In the genomic region with DNA sequence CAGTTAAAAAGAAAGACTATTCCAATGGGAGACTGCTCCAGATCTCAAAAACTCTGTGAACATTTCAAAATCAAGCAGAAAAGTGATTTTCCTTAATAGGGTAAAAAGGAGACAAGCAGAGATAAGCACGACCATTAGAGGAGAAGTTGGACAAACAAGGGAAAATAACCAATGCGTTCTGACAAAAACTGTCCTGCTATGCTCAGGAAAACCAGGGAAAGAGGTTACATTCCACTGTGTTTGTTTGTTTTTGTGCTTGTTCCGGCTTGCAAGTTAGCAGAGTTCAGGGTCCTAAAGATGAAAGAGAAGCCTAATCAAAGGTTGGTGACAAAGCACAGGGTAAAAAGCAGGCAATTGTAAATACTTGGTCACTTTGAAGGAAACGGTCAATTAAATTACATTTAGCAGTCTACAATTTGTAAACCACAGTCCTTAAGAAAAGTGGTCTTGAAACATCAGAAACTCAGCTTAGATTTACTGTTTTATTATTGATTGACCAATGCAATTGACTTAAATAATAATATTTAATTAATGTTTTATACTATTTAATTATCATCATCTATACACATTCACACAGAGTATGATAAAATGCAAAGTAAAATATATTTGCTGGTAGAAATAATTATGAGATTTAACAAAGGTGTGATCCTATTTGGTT, we compare ENCODE assay signal across 1 cellular context.
TF ChIP-seq lines count a peak whose summit lies in the region.

No MANE protein-coding gene starts in this region.

TF ChIP-seq in HepG2, 621 proteins besides CTCF, POLR2A, EP300 and RAD21 (continued from another document and continues in another):
- TF ChIP-seq, protein P1, sequence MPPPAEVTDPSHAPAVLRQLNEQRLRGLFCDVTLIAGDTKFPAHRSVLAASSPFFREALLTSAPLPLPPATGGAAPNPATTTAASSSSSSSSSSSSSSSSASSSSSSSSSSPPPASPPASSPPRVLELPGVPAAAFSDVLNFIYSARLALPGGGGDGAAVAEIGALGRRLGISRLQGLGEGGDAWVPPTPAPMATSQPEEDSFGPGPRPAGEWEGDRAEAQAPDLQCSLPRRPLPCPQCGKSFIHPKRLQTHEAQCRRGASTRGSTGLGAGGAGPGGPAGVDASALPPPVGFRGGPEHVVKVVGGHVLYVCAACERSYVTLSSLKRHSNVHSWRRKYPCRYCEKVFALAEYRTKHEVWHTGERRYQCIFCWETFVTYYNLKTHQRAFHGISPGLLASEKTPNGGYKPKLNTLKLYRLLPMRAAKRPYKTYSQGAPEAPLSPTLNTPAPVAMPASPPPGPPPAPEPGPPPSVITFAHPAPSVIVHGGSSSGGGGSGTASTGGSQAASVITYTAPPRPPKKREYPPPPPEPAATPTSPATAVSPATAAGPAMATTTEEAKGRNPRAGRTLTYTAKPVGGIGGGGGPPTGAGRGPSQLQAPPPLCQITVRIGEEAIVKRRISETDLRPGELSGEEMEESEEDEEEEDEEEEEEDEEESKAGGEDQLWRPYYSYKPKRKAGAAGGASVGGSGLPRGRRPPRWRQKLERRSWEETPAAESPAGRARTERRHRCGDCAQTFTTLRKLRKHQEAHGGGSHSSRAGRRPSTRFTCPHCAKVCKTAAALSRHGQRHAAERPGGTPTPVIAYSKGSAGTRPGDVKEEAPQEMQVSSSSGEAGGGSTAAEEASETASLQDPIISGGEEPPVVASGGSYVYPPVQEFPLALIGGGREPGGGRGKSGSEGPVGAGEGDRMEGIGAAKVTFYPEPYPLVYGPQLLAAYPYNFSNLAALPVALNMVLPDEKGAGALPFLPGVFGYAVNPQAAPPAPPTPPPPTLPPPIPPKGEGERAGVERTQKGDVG (CRISPR knock-in tag; IDR thresholded peaks at IDR 0.05; ENCODE audit: borderline replicate concordance) = no peak
- TF ChIP-seq FOXO1 (CRISPR knock-in tag; IDR thresholded peaks at IDR 0.05) = peak; percentile 99
- no peak for TF ChIP-seq ZMAT3 (CRISPR knock-in tag; conservative IDR thresholded peaks at IDR 0.05)
- no peak for TF ChIP-seq ATM (IDR thresholded peaks at IDR 0.05; ENCODE audit: borderline replicate concordance)
- peak; percentile 96 for TF ChIP-seq CREM (IDR thresholded peaks at IDR 0.05)
- no peak for TF ChIP-seq CREM (CRISPR knock-in tag; IDR thresholded peaks at IDR 0.05)
- TF ChIP-seq ZNF775 (CRISPR knock-in tag; IDR thresholded peaks at IDR 0.05; ENCODE audit: borderline replicate concordance) = peak; percentile 97
- TF ChIP-seq NR3C1 (CRISPR knock-in tag; IDR thresholded peaks at IDR 0.05) = no peak
- peak; percentile 85 for TF ChIP-seq FOSL2 (CRISPR knock-in tag; IDR thresholded peaks at IDR 0.05)
- TF ChIP-seq SMC3 (IDR thresholded peaks at IDR 0.05; ENCODE audit: low read length) = no peak; the same call in 1 of the 2 replicates
- no peak for TF ChIP-seq ARHGAP35 (CRISPR knock-in tag; IDR thresholded peaks at IDR 0.05; ENCODE audit: borderline replicate concordance)
- TF ChIP-seq ZFP36L2 (CRISPR knock-in tag; IDR thresholded peaks at IDR 0.05) = no peak
- TF ChIP-seq, protein P2, sequence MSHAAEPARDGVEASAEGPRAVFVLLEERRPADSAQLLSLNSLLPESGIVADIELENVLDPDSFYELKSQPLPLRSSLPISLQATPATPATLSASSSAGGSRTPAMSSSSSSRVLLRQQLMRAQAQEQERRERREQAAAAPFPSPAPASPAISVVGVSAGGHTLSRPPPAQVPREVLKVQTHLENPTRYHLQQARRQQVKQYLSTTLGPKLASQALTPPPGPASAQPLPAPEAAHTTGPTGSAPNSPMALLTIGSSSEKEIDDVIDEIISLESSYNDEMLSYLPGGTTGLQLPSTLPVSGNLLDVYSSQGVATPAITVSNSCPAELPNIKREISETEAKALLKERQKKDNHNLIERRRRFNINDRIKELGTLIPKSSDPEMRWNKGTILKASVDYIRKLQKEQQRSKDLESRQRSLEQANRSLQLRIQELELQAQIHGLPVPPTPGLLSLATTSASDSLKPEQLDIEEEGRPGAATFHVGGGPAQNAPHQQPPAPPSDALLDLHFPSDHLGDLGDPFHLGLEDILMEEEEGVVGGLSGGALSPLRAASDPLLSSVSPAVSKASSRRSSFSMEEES (CRISPR knock-in tag; IDR thresholded peaks at IDR 0.05) = peak; percentile 89
- TF ChIP-seq HMGXB3 (CRISPR knock-in tag; IDR thresholded peaks at IDR 0.05; ENCODE audit: borderline replicate concordance) = peak; percentile 50; the same call in 1 of the 2 replicates
- peak; percentile 91 for TF ChIP-seq HMG20A (CRISPR knock-in tag; IDR thresholded peaks at IDR 0.05; ENCODE audit: borderline replicate concordance)
- no peak for TF ChIP-seq MIER2 (CRISPR knock-in tag; IDR thresholded peaks at IDR 0.05)
- no peak for TF ChIP-seq NBN (conservative IDR thresholded peaks at IDR 0.05)
- no peak for TF ChIP-seq SETDB1 (CRISPR knock-in tag; IDR thresholded peaks at IDR 0.05; ENCODE audit: borderline replicate concordance)
- no peak for TF ChIP-seq ZNF557 (CRISPR knock-in tag; IDR thresholded peaks at IDR 0.05)
- no peak for TF ChIP-seq ZSCAN12 (CRISPR knock-in tag; IDR thresholded peaks at IDR 0.05)
- TF ChIP-seq ZNF24 (IDR thresholded peaks at IDR 0.05) = no peak
- TF ChIP-seq, protein P3, sequence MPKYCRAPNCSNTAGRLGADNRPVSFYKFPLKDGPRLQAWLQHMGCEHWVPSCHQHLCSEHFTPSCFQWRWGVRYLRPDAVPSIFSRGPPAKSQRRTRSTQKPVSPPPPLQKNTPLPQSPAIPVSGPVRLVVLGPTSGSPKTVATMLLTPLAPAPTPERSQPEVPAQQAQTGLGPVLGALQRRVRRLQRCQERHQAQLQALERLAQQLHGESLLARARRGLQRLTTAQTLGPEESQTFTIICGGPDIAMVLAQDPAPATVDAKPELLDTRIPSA (CRISPR knock-in tag; IDR thresholded peaks at IDR 0.05; ENCODE audit: borderline replicate concordance) = no peak
- no peak for TF ChIP-seq EHMT2 (IDR thresholded peaks at IDR 0.05; ENCODE audit: borderline replicate concordance, low read depth, low read length)
- TF ChIP-seq CENPX (CRISPR knock-in tag; IDR thresholded peaks at IDR 0.05) = no peak
- TF ChIP-seq HCFC1 (IDR thresholded peaks at IDR 0.05; ENCODE audit: low read depth, low read length) = no peak
- TF ChIP-seq PITX1 (CRISPR knock-in tag; IDR thresholded peaks at IDR 0.05) = peak; percentile 65
- TF ChIP-seq FOXC1 (CRISPR knock-in tag; IDR thresholded peaks at IDR 0.05; ENCODE audit: borderline replicate concordance) = no peak
- no peak for TF ChIP-seq HDAC6 (IDR thresholded peaks at IDR 0.05; ENCODE audit: low read depth, low read length)
- no peak for TF ChIP-seq NFE2 (CRISPR knock-in tag; IDR thresholded peaks at IDR 0.05)
- no peak for TF ChIP-seq GLI4 (CRISPR knock-in tag; IDR thresholded peaks at IDR 0.05; ENCODE audit: borderline replicate concordance)
- TF ChIP-seq ZNF460 (CRISPR knock-in tag; IDR thresholded peaks at IDR 0.05; ENCODE audit: borderline replicate concordance) = no peak
- TF ChIP-seq STAT6 (CRISPR knock-in tag; IDR thresholded peaks at IDR 0.05; ENCODE audit: borderline replicate concordance) = no peak; the same call in 1 of the 2 replicates
- no peak for TF ChIP-seq ZC3H4 (CRISPR knock-in tag; IDR thresholded peaks at IDR 0.05; ENCODE audit: borderline replicate concordance)
- TF ChIP-seq, protein P4, sequence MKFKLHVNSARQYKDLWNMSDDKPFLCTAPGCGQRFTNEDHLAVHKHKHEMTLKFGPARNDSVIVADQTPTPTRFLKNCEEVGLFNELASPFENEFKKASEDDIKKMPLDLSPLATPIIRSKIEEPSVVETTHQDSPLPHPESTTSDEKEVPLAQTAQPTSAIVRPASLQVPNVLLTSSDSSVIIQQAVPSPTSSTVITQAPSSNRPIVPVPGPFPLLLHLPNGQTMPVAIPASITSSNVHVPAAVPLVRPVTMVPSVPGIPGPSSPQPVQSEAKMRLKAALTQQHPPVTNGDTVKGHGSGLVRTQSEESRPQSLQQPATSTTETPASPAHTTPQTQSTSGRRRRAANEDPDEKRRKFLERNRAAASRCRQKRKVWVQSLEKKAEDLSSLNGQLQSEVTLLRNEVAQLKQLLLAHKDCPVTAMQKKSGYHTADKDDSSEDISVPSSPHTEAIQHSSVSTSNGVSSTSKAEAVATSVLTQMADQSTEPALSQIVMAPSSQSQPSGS (CRISPR knock-in tag; IDR thresholded peaks at IDR 0.05) = no peak
- TF ChIP-seq, protein P5, sequence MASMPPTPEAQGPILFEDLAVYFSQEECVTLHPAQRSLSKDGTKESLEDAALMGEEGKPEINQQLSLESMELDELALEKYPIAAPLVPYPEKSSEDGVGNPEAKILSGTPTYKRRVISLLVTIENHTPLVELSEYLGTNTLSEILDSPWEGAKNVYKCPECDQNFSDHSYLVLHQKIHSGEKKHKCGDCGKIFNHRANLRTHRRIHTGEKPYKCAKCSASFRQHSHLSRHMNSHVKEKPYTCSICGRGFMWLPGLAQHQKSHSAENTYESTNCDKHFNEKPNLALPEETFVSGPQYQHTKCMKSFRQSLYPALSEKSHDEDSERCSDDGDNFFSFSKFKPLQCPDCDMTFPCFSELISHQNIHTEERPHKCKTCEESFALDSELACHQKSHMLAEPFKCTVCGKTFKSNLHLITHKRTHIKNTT (CRISPR knock-in tag; IDR thresholded peaks at IDR 0.05) = no peak
- TF ChIP-seq HBP1 (CRISPR knock-in tag; IDR thresholded peaks at IDR 0.05; ENCODE audit: low read depth) = no peak
- TF ChIP-seq SRF (IDR thresholded peaks at IDR 0.05; ENCODE audit: low read depth, low read length) = peak; percentile 89
- no peak for TF ChIP-seq STAG1 (CRISPR knock-in tag; IDR thresholded peaks at IDR 0.05)
- no peak for TF ChIP-seq ZNF724P (CRISPR knock-in tag; IDR thresholded peaks at IDR 0.05; ENCODE audit: borderline replicate concordance)
- no peak for TF ChIP-seq ZNF816 (CRISPR knock-in tag; IDR thresholded peaks at IDR 0.05; ENCODE audit: borderline replicate concordance)
